8 cellular contexts compared by ENCODE assay signal in genomic region chr11:93225642-93226041, GRCh38. TPM values are rescaled to one million over a fixed set of nuclear protein-coding genes. Genes with fewer than 3 reads are reported as not detected.
DNase-seq lines count a peak whose midpoint lies in the region; ATAC-seq, FAIRE-seq and TF ChIP-seq lines count a peak whose summit lies in the region.

No MANE protein-coding gene starts in this region.

- H3K27me3 ChIP-seq in mammary epithelial cell (ENCODE audit: insufficient read depth, low read length) = no peaks in the 10 kb centered on the region

- no peaks in the 10 kb centered on the region for H4K20me1 ChIP-seq in mammary epithelial cell (ENCODE audit: insufficient read depth, low read length)

- no peaks in the 10 kb centered on the region for H3K9me3 Mint-ChIP-seq in neural crest cell

- TF ChIP-seq POLR2A in GM12891 (IDR thresholded peaks at IDR 0.05; ENCODE audit: low read depth, low read length) = no peak

- TF ChIP-seq CTCF in mammary epithelial cell (conservative IDR thresholded peaks at IDR 0.05 in 1 of 2, IDR thresholded peaks at IDR 0.05 in 1 of 2; ENCODE audit: extremely low read depth in 1 of 2, insufficient read depth in 1 of 2, low read depth in 1 of 2, low read length in 2 of 2) (peak; percentile 16 to 35), neural crest cell (conservative IDR thresholded peaks at IDR 0.05) (peak; percentile 63)

- H3K27ac ChIP-seq in mammary epithelial cell (ENCODE audit: insufficient read depth, low read depth, low read length) = no peak overlapping the region

- in situ Hi-C loops in mammary epithelial cell (cut with MboI; ENCODE audit: low sequenced_read_pairs in 2 of 2) = no loop called here

- peak; percentile 29 for DNase-seq in GM03348 (ENCODE audit: low spot score)
- peak; percentile 58 for DNase-seq in NCI-H146 treated with DMSO at 0.1 percent for 48 hours (lab: John Stamatoyannopoulos, UW; ENCODE audit: unreplicated experiment)
- DNase-seq in mammary epithelial cell = no peak
- DNase-seq in neural crest cell (ENCODE audit: low read depth, low spot score) = no peak
- DNase-seq in T1000 (lab: John Stamatoyannopoulos, UW) = no peak
- no peak for DNase-seq in amniotic stem cell (lab: John Stamatoyannopoulos, UW)
- no peak for DNase-seq in GM12891 (ENCODE audit: insufficient read length, low spot score)

- no peaks in the 10 kb centered on the region for H3K4me1 Mint-ChIP-seq in neural crest cell

- no peak overlapping the region for H3K4me2 ChIP-seq in mammary epithelial cell (ENCODE audit: insufficient read depth, low read depth, low read length)

- intact Hi-C loops in mammary epithelial cell (cut with micrococcal nuclease) = loop anchor here (1.0 kb wide), 1 partner anchor 283 kb away; no protein-coding TSS in a partner anchor

- ATAC-seq in HG03196 (IDR thresholded peaks at IDR 0.05; ENCODE audit: unreplicated experiment) = no peak

- no peaks in the 10 kb centered on the region for H3K27me3 Mint-ChIP-seq in neural crest cell (ENCODE audit: low read depth)

- H3K9me3 ChIP-seq in mammary epithelial cell (replicated peaks; ENCODE audit: insufficient read depth, low read length) = no peaks in the 10 kb centered on the region

- H3K4me3 Mint-ChIP-seq in neural crest cell = no peak overlapping the region

- FAIRE-seq in GM12891 (lab: Jason Lieb, UNC) = no peak

- H3K36me3 ChIP-seq in mammary epithelial cell (ENCODE audit: insufficient read depth, low read length) = no peaks in the 10 kb centered on the region

- H3K79me2 ChIP-seq in mammary epithelial cell (ENCODE audit: insufficient read depth, low read length) = no peaks in the 10 kb centered on the region

- no peaks in the 10 kb centered on the region for H3K4me1 ChIP-seq in mammary epithelial cell (ENCODE audit: insufficient read depth, low read length)

- no TSS peak for BruUV-seq in mammary epithelial cell (replicated peaks; lab: Mats Ljungman, UMichigan)

- H3K9ac ChIP-seq in mammary epithelial cell (ENCODE audit: insufficient read depth, low read length) = no peak overlapping the region

- dilution Hi-C loops in mammary epithelial cell (cut with HindIII; ENCODE audit: low sequenced_read_pairs) = no loop called here

- no peak overlapping the region for H3K27ac Mint-ChIP-seq in neural crest cell (ENCODE audit: unreplicated experiment)

- no peak overlapping the region for H3K4me3 ChIP-seq in mammary epithelial cell (replicated peaks in 1 of 3; ENCODE audit: insufficient read depth in 1 of 3, low read depth in 2 of 3, low read length in 3 of 3)

- CTCF ChIA-PET in mammary epithelial cell (lab: Charles Lee; ENCODE audit: low non-redundant PET) = interaction anchor here (0.5 to 0.7 kb wide), 4 partner anchors 69 to 646 kb away, joined by 3 to 4 read pairs (median 3); no protein-coding TSS in a partner anchor

- no peak overlapping the region for H2AFZ ChIP-seq in mammary epithelial cell (ENCODE audit: low read depth, low read length)

- 3% methylated on average over 2 of the region's 2 CpGs for WGBS in mammary epithelial cell (ENCODE audit: low coverage, missing lambda C conversion rate)

- H3K36me3 Mint-ChIP-seq in neural crest cell (ENCODE audit: low read depth) = no peaks in the 10 kb centered on the region

TF ChIP-seq in GM12891, 5 proteins besides CTCF, POLR2A, EP300 and RAD21:
- TF ChIP-seq TAF1 (IDR thresholded peaks at IDR 0.05; ENCODE audit: low read depth, low read length) = no peak
- no peak for TF ChIP-seq POLR2AphosphoS5 (IDR thresholded peaks at IDR 0.05; ENCODE audit: low read depth, low read length)
- no peak for TF ChIP-seq PAX5 (IDR thresholded peaks at IDR 0.05; ENCODE audit: insufficient read depth, low read length, severe bottlenecking)
- TF ChIP-seq POU2F2 (IDR thresholded peaks at IDR 0.05; ENCODE audit: low read depth, low read length) = no peak
TF ChIP-seq in GM12891: peak in this region for 0.

RNA-seq across cellular contexts. Expression of gene SLC36A4, which starts 27.9 kb away (rescaled TPM):
- total RNA-seq in mammary epithelial cell = 10 to 100 TPM; 14.3 to 17.7 TPM
- 11.1 TPM for polyA plus RNA-seq in mammary epithelial cell
- 31.7 TPM for polyA minus RNA-seq in mammary epithelial cell
- total RNA-seq in neural crest cell = 34.4 and 37.7 TPM in 2 replicates
- 4.1 TPM for polyA plus RNA-seq in GM12891 (2012; ENCODE audit: low read depth, missing spikeins)

Comparison
In these comparisons a context has a peak if more than half of its experiments do, and no peak if none do; other contexts are left out.
1. DNase-seq: peak in GM03348 (single experiment) and NCI-H146 treated with DMSO at 0.1 percent for 48 hours (single experiment); none in mammary epithelial cell (single experiment), neural crest cell (single experiment), T1000 (single experiment), amniotic stem cell (single experiment) and GM12891 (single experiment).